Comparison of ENCODE assay signal across 8 cellular contexts in genomic region chr6:145963216-145964068, GRCh38. TPM values are rescaled to one million over a fixed set of nuclear protein-coding genes. Genes with fewer than 3 reads are reported as not detected.
DNase-seq lines count a peak whose midpoint lies in the region; ATAC-seq and TF ChIP-seq lines count a peak whose summit lies in the region.

No MANE protein-coding gene starts in this region.

- intact Hi-C loops in ovary (cut with DNase I) = loop anchor here in 3 of 4 donors (10.0 kb wide), 2 partner anchors 149 to 229 kb away; partner anchors contain the start of genes EPM2A (in 2 of the 3) and FBXO30 (in 1 of the 3)
- intact Hi-C loops in tibial artery (cut with DNase I; ENCODE audit: low total_unique reads) = loop anchor here (10.0 kb wide), 2 partner anchors 229 to 581 kb away; partner anchors contain the start of genes EPM2A and RAB32

- H3K27ac Mint-ChIP-seq in glutamatergic neuron (ENCODE audit: unreplicated experiment) = peak overlapping the region; percentile 89

- DNase-seq in AG08395 (ENCODE audit: low spot score) (peak; percentile 50), OCI-M1 (lab: John Stamatoyannopoulos, UW) (peak; percentile 77), glutamatergic neuron (peak; percentile 71), ovary (no peak), tibial artery (peak; percentile 37 to 76)
- DNase-seq in activated naive CD4-positive, alpha-beta T cell treated with Interleukin-2 at 50 U/mL for 16 hours = peak; percentile 48

- peak overlapping the region; percentile 88 for H3K4me3 ChIP-seq in ovary
- H3K4me3 ChIP-seq in tibial artery = peak overlapping the region; percentile 81 to 92

- no peak for TF ChIP-seq EP300 in ovary (IDR thresholded peaks at IDR 0.05)

- H3K36me3 Mint-ChIP-seq in glutamatergic neuron (ENCODE audit: unreplicated experiment) = no peaks in the 10 kb centered on the region

- H3K4me1 Mint-ChIP-seq in glutamatergic neuron (ENCODE audit: low read depth, unreplicated experiment) = peaks cover 12% of the 10 kb centered on the region

- TF ChIP-seq POLR2A in ovary (IDR thresholded peaks at IDR 0.05) = no peak

- peaks cover 11% of the 10 kb centered on the region for H3K4me1 ChIP-seq in ovary (ENCODE audit: insufficient read depth)
- H3K4me1 ChIP-seq in tibial artery = peaks cover 0 to 38% (median 24%) of the 10 kb centered on the region in 4 donors

- H3K9me3 ChIP-seq in ovary (no peaks in the 10 kb centered on the region), tibial artery (no peaks in the 10 kb centered on the region)

- peak; percentile 35 for ATAC-seq in GM19035 (IDR thresholded peaks at IDR 0.05; ENCODE audit: unreplicated experiment)
- peak; percentile 21 for ATAC-seq in HG03280 (IDR thresholded peaks at IDR 0.05; ENCODE audit: unreplicated experiment)

- peak overlapping the region; percentile 99 for H3K4me3 Mint-ChIP-seq in glutamatergic neuron (ENCODE audit: unreplicated experiment)

- peaks cover 6% of the 10 kb centered on the region for H3K9me3 Mint-ChIP-seq in glutamatergic neuron (ENCODE audit: unreplicated experiment)

- H3K27me3 ChIP-seq in ovary (no peaks in the 10 kb centered on the region), tibial artery (no peaks in the 10 kb centered on the region)

- WGBS in ovary, 3 donors = 0 to 1% (median 0%) methylated on average over 43 to 44 of the region's 44 CpGs

- TF ChIP-seq CTCF in glutamatergic neuron (IDR thresholded peaks at IDR 0.05; ENCODE audit: partially characterized antibody, unreplicated experiment) (no peak), ovary (IDR thresholded peaks at IDR 0.05) (no peak), tibial artery (IDR thresholded peaks at IDR 0.05) (no peak)

- H3K36me3 ChIP-seq in ovary = no peaks in the 10 kb centered on the region
- H3K36me3 ChIP-seq in tibial artery = no peaks in the 10 kb centered on the region

- H3K27me3 Mint-ChIP-seq in glutamatergic neuron (ENCODE audit: unreplicated experiment) = no peaks in the 10 kb centered on the region

- H3K27ac ChIP-seq in ovary (peak overlapping the region; percentile 81 to 85), tibial artery (peak overlapping the region; percentile 87 to 94)

RNA-seq across cellular contexts. Expression of gene SHPRH, which starts 0.7 kb away (rescaled TPM):
- total RNA-seq in glutamatergic neuron (ENCODE audit: unreplicated experiment) (42.6 TPM), ovary (10 to 100 TPM; 25.1 to 52.1 (median 31.1) TPM)
- 10 to 100 TPM in 1 of 2 donors, 1 to 10 TPM in 1; 9.1 to 10.4 TPM for polyA plus RNA-seq in ovary

Comparison
In these comparisons a context has a peak if more than half of its experiments do, and no peak if none do; other contexts are left out.
1. DNase-seq: peak in AG08395 (single experiment), OCI-M1 (single experiment), activated naive CD4-positive, alpha-beta T cell treated with Interleukin-2 at 50 U/mL for 16 hours (single experiment), glutamatergic neuron (single experiment) and tibial artery (2 of 2); none in ovary (0 of 5).